ENCODE assay signal across 8 cellular contexts in the genomic region with DNA sequence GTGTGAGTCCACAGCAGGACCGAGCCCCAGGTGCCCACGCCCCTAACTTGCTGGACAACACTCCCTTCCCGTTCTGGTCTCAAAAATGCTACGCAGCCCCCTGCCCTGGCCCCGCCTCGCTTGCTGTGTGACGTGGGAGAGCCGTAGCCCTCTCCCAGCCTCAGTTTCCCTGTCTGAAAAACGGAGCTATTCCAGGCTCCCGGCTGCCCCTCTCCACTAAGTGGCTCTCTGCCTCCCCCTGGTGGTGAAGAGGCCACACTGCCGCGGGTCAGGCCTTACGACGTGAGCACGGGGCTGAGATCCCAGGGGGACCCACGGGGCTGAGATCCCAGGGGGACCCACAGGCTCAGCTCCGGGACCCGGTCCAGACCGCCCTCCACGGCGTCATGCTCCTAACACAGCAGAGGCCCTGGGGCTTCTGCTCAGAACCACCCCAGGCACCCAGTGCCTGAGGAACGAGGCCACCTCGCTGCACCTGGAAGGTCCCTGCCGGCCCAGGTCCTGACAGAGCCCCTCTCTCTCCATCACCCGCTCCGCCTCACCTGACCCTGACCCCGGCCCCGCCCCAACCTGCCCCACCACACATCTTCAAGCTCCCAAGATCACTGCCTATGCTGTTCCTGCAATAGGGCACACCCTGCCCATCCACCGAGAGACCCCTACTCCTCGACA. TPM values are rescaled to one million over a fixed set of nuclear protein-coding genes. Genes with fewer than 3 reads are reported as not detected.
DNase-seq lines count a peak whose midpoint lies in the region; ATAC-seq and TF ChIP-seq lines count a peak whose summit lies in the region.

No MANE protein-coding gene starts in this region.

- no peaks in the 10 kb centered on the region for H3K36me3 ChIP-seq in body of pancreas (replicated peaks in 1 of 2; ENCODE audit: insufficient read depth in 1 of 2, low read depth in 2 of 2)

- TF ChIP-seq CTCF in VCaP (conservative IDR thresholded peaks at IDR 0.05) (peak; percentile 95), body of pancreas (IDR thresholded peaks at IDR 0.05) (peak; percentile 81 to 98 (median 88))

- ATAC-seq in body of pancreas (peak; percentile 67), GM21737 (IDR thresholded peaks at IDR 0.05; ENCODE audit: unreplicated experiment) (no peak)

- peak overlapping the region in 1 of 5 donors; percentile 27 for H3K4me3 Mint-ChIP-seq in immature natural killer cell

- H3K27ac ChIP-seq in VCaP (no peak overlapping the region), body of pancreas (no peak overlapping the region)

- DNase-seq in DMS79 (lab: John Stamatoyannopoulos, UW), result peak; percentile 17
- no peak for DNase-seq in DMS79 treated with DMSO at 0.1 percent for 48 hours (lab: John Stamatoyannopoulos, UW)
- DNase-seq in MV-4-11 (lab: John Stamatoyannopoulos, UW), result peak; percentile 23
- peak; percentile 60 to 75 (median 70) for DNase-seq in body of pancreas
- peak; percentile 63 to 73 (median 68) for DNase-seq in immature natural killer cell
- peak; percentile 77 to 87 for DNase-seq in stimulated activated CD4-positive, alpha-beta T cell treated with anti-CD3 and anti-CD28 coated beads, Interleukin-1b, Interleukin-23, amount 100 ng/mL, for 4 hours (ENCODE audit: low read depth in 2 of 2)

- H3K4me1 Mint-ChIP-seq in immature natural killer cell, result peaks cover 2 to 5% of the 10 kb centered on the region in 2 donors

- no peak overlapping the region for H3K4me3 ChIP-seq in body of pancreas

- 17 to 27% methylated on average over 15 to 28 of the region's 30 CpGs for WGBS in body of pancreas, 2 donors

- peaks cover 8% of the 10 kb centered on the region for H3K4me1 ChIP-seq in body of pancreas

- H3K27ac Mint-ChIP-seq in immature natural killer cell, result no peak overlapping the region

- H3K27me3 ChIP-seq in body of pancreas, result peaks cover 0 to 25% of the 10 kb centered on the region in 2 donors

- no peaks in the 10 kb centered on the region for H3K9me3 Mint-ChIP-seq in immature natural killer cell

- TF ChIP-seq POLR2A in body of pancreas (IDR thresholded peaks at IDR 0.05), result no peak

- no peaks in the 10 kb centered on the region for H3K9me3 ChIP-seq in body of pancreas

- H3K36me3 Mint-ChIP-seq in immature natural killer cell, result no peaks in the 10 kb centered on the region

- H3K27me3 Mint-ChIP-seq in immature natural killer cell (ENCODE audit: low read depth in 3 of 3), result peaks cover 1 to 3% (median 2%) of the 10 kb centered on the region in 3 donors

- intact Hi-C loops in body of pancreas (cut with DNase I), result no loop called here

RNA-seq across cellular contexts. Expression of a gene that starts 26.7 kb away (rescaled TPM):
- 10 to 100 TPM; 23.3 to 26.7 TPM for total RNA-seq in body of pancreas
- polyA plus RNA-seq in immature natural killer cell, result under 1 TPM in 2 of 3 donors, not detected in 1; 0.10 to 0.50 TPM
